In the genomic region with DNA sequence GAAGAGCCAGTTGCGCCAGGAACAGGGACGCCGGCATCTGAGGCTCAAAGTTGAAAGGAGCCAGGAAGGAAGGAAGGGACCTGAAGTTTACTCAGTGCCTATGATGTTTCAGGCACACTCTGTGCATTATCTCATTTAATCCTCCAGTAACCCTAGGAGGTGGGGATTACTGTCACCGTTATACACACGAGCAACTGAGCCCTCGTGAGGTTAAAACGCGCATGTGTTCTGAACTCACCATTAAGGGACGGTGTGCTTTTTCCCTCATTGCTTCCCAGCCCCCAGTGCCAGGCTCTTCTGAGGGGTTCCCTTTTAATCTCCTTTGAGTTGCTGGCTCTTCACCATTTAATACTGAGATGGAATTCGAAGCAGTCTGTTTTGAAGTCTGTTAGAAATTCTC, we compare ENCODE assay signal across 21 cellular contexts.
DNase-seq lines count a peak whose midpoint lies in the region; ATAC-seq and TF ChIP-seq lines count a peak whose summit lies in the region.
"Had no signal": no experiment of that assay in that cellular context is flagged by ENCODE, and none has a peak within 500 bp of the region (broad histone marks: within the 10 kb centered on the region; RNA-seq: fewer than 3 reads in every experiment).

No MANE protein-coding gene starts in this region.

- TF ChIP-seq CTCF in SK-N-SH (IDR thresholded peaks at IDR 0.05) = no peak

- no peaks in the 10 kb centered on the region for H3K4me1 ChIP-seq in SK-N-SH (ENCODE audit: control insufficient read depth in 1 of 2, insufficient read depth in 2 of 2, low read depth in 1 of 2, low read length in 1 of 2)
- H3K4me1 ChIP-seq: upper lobe of right lung had no signal

- no peak for ATAC-seq in SK-N-SH treated with all-trans-retinoic acid at 6 μM for 48 hours
- no peak for ATAC-seq in GM18867 (IDR thresholded peaks at IDR 0.05; ENCODE audit: unreplicated experiment)
- ATAC-seq: activated CD8-positive, alpha-beta memory T cell treated with anti-CD3 and anti-CD28 coated beads, Interleukin-2, amount 10 ng/mL, durations not matched to agents 7 days and 5 days; upper lobe of right lung had no signal

- no peaks in the 10 kb centered on the region for H3K79me2 ChIP-seq in SK-N-SH (ENCODE audit: insufficient read depth)

- no peaks in the 10 kb centered on the region for H3K36me3 ChIP-seq in SK-N-SH (replicated peaks in 1 of 2; ENCODE audit: control insufficient read depth in 1 of 2, insufficient read depth in 2 of 2, low read length in 1 of 2)
- H3K36me3 ChIP-seq: cardiac muscle cell had no signal

- H3K9ac ChIP-seq in SK-N-SH = no peak overlapping the region

- no peak overlapping the region for H3K4me2 ChIP-seq in SK-N-SH

- no peak for TF ChIP-seq RAD21 in SK-N-SH (IDR thresholded peaks at IDR 0.05; ENCODE audit: low read length)

- no peaks in the 10 kb centered on the region for H4K20me1 ChIP-seq in SK-N-SH (ENCODE audit: insufficient read depth)

- CTCF ChIA-PET in SK-N-SH (lab: Yijun Ruan, JAX) = interaction anchor here (0.6 to 1.1 kb wide), 4 partner anchors 66 to 266 kb away, joined by 3 to 4 read pairs (median 4); no protein-coding TSS in a partner anchor

- 91% methylated on average over 10 of the region's 10 CpGs for WGBS in SK-N-SH (ENCODE audit: low lambda C conversion rate)

- no peak overlapping the region for H3K4me3 ChIP-seq in SK-N-SH (ENCODE audit: low read depth in 2 of 2, low read length in 1 of 2)
- H3K4me3 ChIP-seq: cardiac muscle cell, upper lobe of right lung had no signal

- no peaks in the 10 kb centered on the region for H3K27me3 ChIP-seq in SK-N-SH (ENCODE audit: insufficient read depth)
- H3K27me3 ChIP-seq: cardiac muscle cell, upper lobe of right lung had no signal

- H3K27ac ChIP-seq in SK-N-SH (ENCODE audit: low read depth in 2 of 2, low read length in 1 of 2) = no peak overlapping the region
- H3K27ac ChIP-seq: cardiac muscle cell, upper lobe of right lung had no signal

- no peak for TF ChIP-seq EP300 in SK-N-SH (IDR thresholded peaks at IDR 0.05; ENCODE audit: borderline replicate concordance in 1 of 2, low read depth in 1 of 2, low read length in 1 of 2)

- POLR2A ChIA-PET in SK-N-SH (lab: Yijun Ruan, JAX) = no interaction called here

- no peaks in the 10 kb centered on the region for H3K9me3 ChIP-seq in SK-N-SH
- H3K9me3 ChIP-seq: upper lobe of right lung had no signal

- no peaks in the 10 kb centered on the region for H3K9me2 ChIP-seq in SK-N-SH

- no peak overlapping the region for H2AFZ ChIP-seq in SK-N-SH (ENCODE audit: low read depth)

- DNase-seq in SK-N-SH = peak; percentile 27
- DNase-seq in astrocyte of the hippocampus (ENCODE audit: low read depth, low spot score) = peak; percentile 38
- DNase-seq in iPS-NIHi11 (ENCODE audit: low spot score) = peak; percentile 36
- no peak for DNase-seq in occipital lobe (lab: John Stamatoyannopoulos, UW)
- DNase-seq in NCI-H1048 (lab: John Stamatoyannopoulos, UW) = no peak
- no peak for DNase-seq in HT-29 (ENCODE audit: low spot score)
- DNase-seq: 8988T; activated CD4-positive, alpha-beta T cell treated with anti-CD3 and anti-CD28 coated beads, Interleukin-2, amount 10 ng/mL, durations not matched to agents 24 days and 14 days; activated CD8-positive, alpha-beta memory T cell treated with anti-CD3 and anti-CD28 coated beads, Interleukin-2, amount 10 ng/mL, durations not matched to agents 7 days and 5 days; activated naive CD4-positive, alpha-beta T cell treated with anti-CD3 and anti-CD28 coated beads, Interleukin-2, amount 10 ng/mL, durations not matched to agents 7 days and 5 days; Calu3; EL; glutamatergic neuron; GOT3; NCI-H1092 treated with DMSO at 0.1 percent for 48 hours; NCI-H187 treated with DMSO at 0.1 percent for 48 hours; NCI-H69; upper lobe of right lung had no signal

- no peaks in the 10 kb centered on the region for H3F3A ChIP-seq in SK-N-SH (replicated peaks; ENCODE audit: insufficient read depth)

TF ChIP-seq in SK-N-SH, 30 proteins besides CTCF, POLR2A, EP300 and RAD21:
- TF ChIP-seq TAF1 (IDR thresholded peaks at IDR 0.05; ENCODE audit: borderline replicate concordance, low read depth, low read length) (no peak), MEF2A (IDR thresholded peaks at IDR 0.05; ENCODE audit: borderline replicate concordance, low read depth) (no peak)

TF ChIP-seq in SK-N-SH treated with all-trans-retinoic acid at 6 μM for 48 hours, 23 proteins besides CTCF, POLR2A, EP300 and RAD21:
- TF ChIP-seq, protein P1, sequence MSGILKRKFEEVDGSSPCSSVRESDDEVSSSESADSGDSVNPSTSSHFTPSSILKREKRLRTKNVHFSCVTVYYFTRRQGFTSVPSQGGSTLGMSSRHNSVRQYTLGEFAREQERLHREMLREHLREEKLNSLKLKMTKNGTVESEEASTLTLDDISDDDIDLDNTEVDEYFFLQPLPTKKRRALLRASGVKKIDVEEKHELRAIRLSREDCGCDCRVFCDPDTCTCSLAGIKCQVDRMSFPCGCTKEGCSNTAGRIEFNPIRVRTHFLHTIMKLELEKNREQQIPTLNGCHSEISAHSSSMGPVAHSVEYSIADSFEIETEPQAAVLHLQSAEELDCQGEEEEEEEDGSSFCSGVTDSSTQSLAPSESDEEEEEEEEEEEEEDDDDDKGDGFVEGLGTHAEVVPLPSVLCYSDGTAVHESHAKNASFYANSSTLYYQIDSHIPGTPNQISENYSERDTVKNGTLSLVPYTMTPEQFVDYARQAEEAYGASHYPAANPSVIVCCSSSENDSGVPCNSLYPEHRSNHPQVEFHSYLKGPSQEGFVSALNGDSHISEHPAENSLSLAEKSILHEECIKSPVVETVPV (CRISPR knock-in tag; IDR thresholded peaks at IDR 0.05) = no peak
- TF ChIP-seq, protein P2, sequence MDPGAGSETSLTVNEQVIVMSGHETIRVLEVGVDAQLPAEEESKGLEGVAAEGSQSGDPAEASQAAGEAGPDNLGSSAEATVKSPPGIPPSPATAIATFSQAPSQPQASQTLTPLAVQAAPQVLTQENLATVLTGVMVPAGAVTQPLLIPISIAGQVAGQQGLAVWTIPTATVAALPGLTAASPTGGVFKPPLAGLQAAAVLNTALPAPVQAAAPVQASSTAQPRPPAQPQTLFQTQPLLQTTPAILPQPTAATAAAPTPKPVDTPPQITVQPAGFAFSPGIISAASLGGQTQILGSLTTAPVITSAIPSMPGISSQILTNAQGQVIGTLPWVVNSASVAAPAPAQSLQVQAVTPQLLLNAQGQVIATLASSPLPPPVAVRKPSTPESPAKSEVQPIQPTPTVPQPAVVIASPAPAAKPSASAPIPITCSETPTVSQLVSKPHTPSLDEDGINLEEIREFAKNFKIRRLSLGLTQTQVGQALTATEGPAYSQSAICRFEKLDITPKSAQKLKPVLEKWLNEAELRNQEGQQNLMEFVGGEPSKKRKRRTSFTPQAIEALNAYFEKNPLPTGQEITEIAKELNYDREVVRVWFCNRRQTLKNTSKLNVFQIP (CRISPR knock-in tag; IDR thresholded peaks at IDR 0.05; ENCODE audit: borderline replicate concordance, low read depth) = no peak
- no peak for TF ChIP-seq PPARA (CRISPR knock-in tag; IDR thresholded peaks at IDR 0.05; ENCODE audit: borderline replicate concordance)
- TF ChIP-seq TOX (CRISPR knock-in tag; IDR thresholded peaks at IDR 0.05; ENCODE audit: borderline replicate concordance) = no peak
- TF ChIP-seq ZNF565 (CRISPR knock-in tag; conservative IDR thresholded peaks at IDR 0.05; ENCODE audit: low read depth) = no peak
- no peak for TF ChIP-seq CSDC2 (CRISPR knock-in tag; IDR thresholded peaks at IDR 0.05)
- TF ChIP-seq GLIS3 (CRISPR knock-in tag; IDR thresholded peaks at IDR 0.05) = no peak
- no peak for TF ChIP-seq ISL1 (CRISPR knock-in tag; IDR thresholded peaks at IDR 0.05)
- TF ChIP-seq, protein P3, sequence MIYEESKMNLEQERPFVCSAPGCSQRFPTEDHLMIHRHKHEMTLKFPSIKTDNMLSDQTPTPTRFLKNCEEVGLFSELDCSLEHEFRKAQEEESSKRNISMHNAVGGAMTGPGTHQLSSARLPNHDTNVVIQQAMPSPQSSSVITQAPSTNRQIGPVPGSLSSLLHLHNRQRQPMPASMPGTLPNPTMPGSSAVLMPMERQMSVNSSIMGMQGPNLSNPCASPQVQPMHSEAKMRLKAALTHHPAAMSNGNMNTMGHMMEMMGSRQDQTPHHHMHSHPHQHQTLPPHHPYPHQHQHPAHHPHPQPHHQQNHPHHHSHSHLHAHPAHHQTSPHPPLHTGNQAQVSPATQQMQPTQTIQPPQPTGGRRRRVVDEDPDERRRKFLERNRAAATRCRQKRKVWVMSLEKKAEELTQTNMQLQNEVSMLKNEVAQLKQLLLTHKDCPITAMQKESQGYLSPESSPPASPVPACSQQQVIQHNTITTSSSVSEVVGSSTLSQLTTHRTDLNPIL (CRISPR knock-in tag; IDR thresholded peaks at IDR 0.05; ENCODE audit: low read depth) = no peak
- no peak for TF ChIP-seq ZFP3 (CRISPR knock-in tag; IDR thresholded peaks at IDR 0.05)
- no peak for TF ChIP-seq ESRRG (CRISPR knock-in tag; IDR thresholded peaks at IDR 0.05)
- TF ChIP-seq BACH2 (CRISPR knock-in tag; IDR thresholded peaks at IDR 0.05; ENCODE audit: borderline replicate concordance) = no peak
TF ChIP-seq in SK-N-SH treated with all-trans-retinoic acid at 6 μM for 48 hours: peak in this region for 0.

Comparison
In these comparisons a context has a peak if more than half of its experiments do, and no peak if none do; other contexts are left out.
1. DNase-seq: peak in SK-N-SH (single experiment), astrocyte of the hippocampus (single experiment) and iPS-NIHi11 (single experiment); none in occipital lobe (single experiment), NCI-H1048 (single experiment) and HT-29 (single experiment).